ENCODE assay signal across 1 cellular context in genomic region chr6:19723533-19723932, GRCh38.
TF ChIP-seq lines count a peak whose summit lies in the region.

No MANE protein-coding gene starts in this region.

TF ChIP-seq in SK-N-SH treated with all-trans-retinoic acid at 6 μM for 48 hours, 23 proteins besides CTCF, POLR2A, EP300 and RAD21 (continued from another document):
- TF ChIP-seq POU6F1 (CRISPR knock-in tag; IDR thresholded peaks at IDR 0.05; ENCODE audit: borderline replicate concordance, low read depth), result no peak
